8 cellular contexts compared by ENCODE assay signal in the genomic region with DNA sequence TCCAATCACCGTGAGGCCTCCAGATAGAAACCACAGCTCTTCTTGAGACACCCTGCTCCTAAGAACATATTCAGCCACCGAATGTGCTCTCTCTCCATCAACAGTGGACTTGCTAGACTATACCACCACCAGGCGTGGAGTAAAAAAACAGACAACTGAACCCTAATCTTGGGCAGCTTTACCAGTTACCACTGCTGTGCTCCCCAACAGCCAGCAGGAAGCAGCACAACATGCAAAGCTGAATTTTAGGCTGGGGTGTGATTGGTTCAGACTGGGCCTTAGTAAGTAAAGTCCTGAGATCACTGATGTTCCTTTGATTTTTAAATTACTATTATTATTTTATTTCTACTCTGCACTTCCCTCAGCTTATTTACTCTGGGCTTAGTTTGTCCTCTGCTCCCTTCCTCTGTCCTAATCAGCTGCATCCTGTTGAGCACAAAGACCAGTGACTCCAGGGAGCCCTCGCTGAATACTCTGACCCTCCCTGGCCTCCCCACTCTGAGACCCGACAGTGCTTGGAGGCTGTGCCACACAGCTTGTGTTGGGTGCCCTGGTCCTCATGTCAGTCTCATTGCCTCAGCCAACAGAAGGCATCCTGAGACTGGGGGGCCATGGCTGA. TPM values are rescaled to one million over a fixed set of nuclear protein-coding genes. Genes with fewer than 3 reads are reported as not detected.
A peak's percentile ranks its signal among the peaks of the same experiment; 100 is the strongest.
DNase-seq lines count a peak whose midpoint lies in the region; ATAC-seq and TF ChIP-seq lines count a peak whose summit lies in the region.

No MANE protein-coding gene starts in this region.

- no peak for TF ChIP-seq POLR2A in GM18505 (IDR thresholded peaks at IDR 0.05; ENCODE audit: borderline replicate concordance, extremely low read depth, insufficient read depth, insufficient read length)

- no peak for ATAC-seq in GM18505 (IDR thresholded peaks at IDR 0.05; ENCODE audit: unreplicated experiment)

- DNase-seq in ELF-1 (ENCODE audit: low read depth, low spot score): peak; percentile 79
- peak; percentile 57 for DNase-seq in HT1080 (ENCODE audit: low read depth)
- peak; percentile 71 for DNase-seq in SIG-M5 treated with dmso at 0.1 percent for 504 hours (lab: John Stamatoyannopoulos, UW; ENCODE audit: unreplicated experiment)
- peak; percentile 21 for DNase-seq in activated naive CD8-positive, alpha-beta T cell treated with anti-CD3 and anti-CD28 coated beads, Interleukin-2, amount 50 U/mL, for 16 hours (ENCODE audit: low read depth, low spot score)
- DNase-seq in hippocampal formation (lab: John Stamatoyannopoulos, UW): peak; percentile 21 to 51
- DNase-seq in stimulated activated CD4-positive, alpha-beta T cell treated with anti-CD3 and anti-CD28 coated beads, Interleukin-15, amount 100 ng/mL, for 24 hours: peak; percentile 68
- no peak for DNase-seq in NCI-H128 (lab: John Stamatoyannopoulos, UW; ENCODE audit: unreplicated experiment)

RNA-seq across cellular contexts. Expression of a gene that starts 21.9 kb away (rescaled TPM):
- 98.9 and 103 TPM in 2 replicates for total RNA-seq in HT1080 (2014; rRNA removed; shearing (Covaris generic))
- polyA plus RNA-seq in HT1080 (2015; cell fraction: cytosol; rRNA removed): 55.5 and 63.4 TPM in 2 replicates
- 53.9 and 60.8 TPM in 2 replicates for polyA plus RNA-seq in HT1080 (2015; cell fraction: nucleus; rRNA removed)

RNA-seq across cellular contexts. Expression of a gene that starts 25.9 kb away (rescaled TPM):
- total RNA-seq in HT1080 (2014; rRNA removed; shearing (Covaris generic)): 86.3 and 94.1 TPM in 2 replicates
- polyA plus RNA-seq in HT1080 (2015; cell fraction: cytosol; rRNA removed): 89.6 and 107 TPM in 2 replicates
- 191 and 195 TPM in 2 replicates for polyA plus RNA-seq in HT1080 (2015; cell fraction: nucleus; rRNA removed)
